21 cellular contexts compared by ENCODE assay signal in genomic region chr3:171658801-171659200, GRCh38.
DNase-seq lines count a peak whose midpoint lies in the region; ATAC-seq and TF ChIP-seq lines count a peak whose summit lies in the region.
"Had no signal": no experiment of that assay in that cellular context is flagged by ENCODE, and none has a peak within 500 bp of the region (broad histone marks: within the 10 kb centered on the region; RNA-seq: fewer than 3 reads in every experiment).

No MANE protein-coding gene starts in this region.

- H3K27ac ChIP-seq in GM23248, result no peak overlapping the region
- H3K27ac ChIP-seq in coronary artery, result peak overlapping the region; percentile 50 to 51
- H3K27ac ChIP-seq in osteoblast (ENCODE audit: low read depth, low read length), result no peak overlapping the region
- H3K27ac ChIP-seq: BLaER1, SK-N-MC had no signal

- no peaks in the 10 kb centered on the region for H3K9me2 ChIP-seq in GM23248 (ENCODE audit: insufficient read depth)

- H3K27me3 ChIP-seq in GM23248 (replicated peaks; ENCODE audit: insufficient read depth) (no peaks in the 10 kb centered on the region), osteoblast (ENCODE audit: insufficient read depth, low read length) (no peaks in the 10 kb centered on the region)
- H3K27me3 ChIP-seq: BLaER1 had no signal

- no peak overlapping the region for H3K4me2 ChIP-seq in GM23248 (ENCODE audit: unreplicated experiment)
- H3K4me2 ChIP-seq in osteoblast (ENCODE audit: insufficient read depth, low read length), result no peak overlapping the region
- H3K4me2 ChIP-seq: BLaER1 had no signal

- WGBS in GM23248 (ENCODE audit: low coverage in 1 of 2, low lambda C conversion rate in 2 of 2, missing lambda C conversion rate in 2 of 2), 2 experiments, result 93 to 98% methylated on average over 3 of the region's 3 CpGs

- H3K9ac ChIP-seq in GM23248, result no peak overlapping the region
- H3K9ac ChIP-seq: BLaER1 had no signal

- no peak for TF ChIP-seq CTCF in coronary artery (IDR thresholded peaks at IDR 0.05)
- no peak for TF ChIP-seq CTCF in osteoblast (IDR thresholded peaks at IDR 0.05; ENCODE audit: extremely low read depth, low read depth, low read length)

- H2AFZ ChIP-seq in GM23248 (no peak overlapping the region), osteoblast (ENCODE audit: low read length) (no peak overlapping the region)

- in situ Hi-C loops in GM23248 (cut with MboI), result no loop called here

- ATAC-seq in HG03565 (IDR thresholded peaks at IDR 0.05; ENCODE audit: unreplicated experiment), result no peak
- ATAC-seq: HCT116 had no signal

- no peaks in the 10 kb centered on the region for H3K79me2 ChIP-seq in GM23248 (ENCODE audit: insufficient read depth)
- no peaks in the 10 kb centered on the region for H3K79me2 ChIP-seq in osteoblast (ENCODE audit: insufficient read depth, low read length)

- H4K20me1 ChIP-seq in GM23248 (ENCODE audit: insufficient read depth) (no peaks in the 10 kb centered on the region), osteoblast (ENCODE audit: insufficient read depth, low read length) (peaks cover 2% of the 10 kb centered on the region)
- H4K20me1 ChIP-seq: BLaER1 had no signal

- no peaks in the 10 kb centered on the region for H3K9me3 ChIP-seq in GM23248 (ENCODE audit: low read depth)
- H3K9me3 ChIP-seq in osteoblast (ENCODE audit: low read depth, low read length), result no peaks in the 10 kb centered on the region
- H3K9me3 ChIP-seq: BLaER1 had no signal

- H3K4me3 ChIP-seq in GM23248 (no peak overlapping the region), coronary artery (no peak overlapping the region), osteoblast (ENCODE audit: insufficient read depth, low read length) (no peak overlapping the region)
- H3K4me3 ChIP-seq: BLaER1, SK-N-MC had no signal

- H3F3A ChIP-seq in GM23248 (ENCODE audit: insufficient read depth), result peaks cover 8% of the 10 kb centered on the region

- DNase-seq in AG08395 (ENCODE audit: low spot score) (peak; percentile 10), GM23248 (peak; percentile 14), coronary artery (ENCODE audit: low spot score) (no peak), osteoblast (ENCODE audit: insufficient read length, low spot score, missing footprints) (peak; percentile 44), glomerular visceral epithelial cell (ENCODE audit: extremely low spot score) (no peak)
- no peak for DNase-seq in activated naive CD4-positive, alpha-beta T cell treated with anti-CD3 and anti-CD28 coated beads, Interleukin-2, amount 50 U/mL, for 16 hours
- no peak for DNase-seq in stimulated activated CD4-positive, alpha-beta T cell treated with anti-CD3 and anti-CD28 coated beads, Interleukin-4, amount 100 ng/mL, for 1 hour
- DNase-seq: 8988T; CD4-positive, alpha-beta memory T cell; GOT3; MM.1S; NCI-H1092 treated with DMSO at 0.1 percent for 48 hours; NCI-H146; NCI-H2081; NCI-H446 treated with DMSO at 0.1 percent for 48 hours; NCI-H69; SHP77 had no signal

- peaks cover 26% of the 10 kb centered on the region for H3K4me1 ChIP-seq in GM23248 (ENCODE audit: insufficient read depth)
- H3K4me1 ChIP-seq in osteoblast (ENCODE audit: insufficient read depth, low read length), result peaks cover 13% of the 10 kb centered on the region
- H3K4me1 ChIP-seq: BLaER1 had no signal

- H3K36me3 ChIP-seq in GM23248 (ENCODE audit: low read depth), result no peaks in the 10 kb centered on the region
- peaks cover 3% of the 10 kb centered on the region for H3K36me3 ChIP-seq in osteoblast (ENCODE audit: insufficient read depth, low read length)
- H3K36me3 ChIP-seq: BLaER1 had no signal

Comparison
In these comparisons a context has a peak if more than half of its experiments do, and no peak if none do; other contexts are left out.
1. DNase-seq: peak in AG08395 (single experiment), GM23248 (single experiment) and osteoblast (single experiment); none in coronary artery (single experiment), activated naive CD4-positive, alpha-beta T cell treated with anti-CD3 and anti-CD28 coated beads, Interleukin-2, amount 50 U/mL, for 16 hours (single experiment), glomerular visceral epithelial cell (single experiment) and stimulated activated CD4-positive, alpha-beta T cell treated with anti-CD3 and anti-CD28 coated beads, Interleukin-4, amount 100 ng/mL, for 1 hour (single experiment).
2. H3K27ac ChIP-seq: peak in coronary artery (2 of 2); none in GM23248 (single experiment) and osteoblast (single experiment).